Comparison of ENCODE assay signal across 1 cellular context in the genomic region with DNA sequence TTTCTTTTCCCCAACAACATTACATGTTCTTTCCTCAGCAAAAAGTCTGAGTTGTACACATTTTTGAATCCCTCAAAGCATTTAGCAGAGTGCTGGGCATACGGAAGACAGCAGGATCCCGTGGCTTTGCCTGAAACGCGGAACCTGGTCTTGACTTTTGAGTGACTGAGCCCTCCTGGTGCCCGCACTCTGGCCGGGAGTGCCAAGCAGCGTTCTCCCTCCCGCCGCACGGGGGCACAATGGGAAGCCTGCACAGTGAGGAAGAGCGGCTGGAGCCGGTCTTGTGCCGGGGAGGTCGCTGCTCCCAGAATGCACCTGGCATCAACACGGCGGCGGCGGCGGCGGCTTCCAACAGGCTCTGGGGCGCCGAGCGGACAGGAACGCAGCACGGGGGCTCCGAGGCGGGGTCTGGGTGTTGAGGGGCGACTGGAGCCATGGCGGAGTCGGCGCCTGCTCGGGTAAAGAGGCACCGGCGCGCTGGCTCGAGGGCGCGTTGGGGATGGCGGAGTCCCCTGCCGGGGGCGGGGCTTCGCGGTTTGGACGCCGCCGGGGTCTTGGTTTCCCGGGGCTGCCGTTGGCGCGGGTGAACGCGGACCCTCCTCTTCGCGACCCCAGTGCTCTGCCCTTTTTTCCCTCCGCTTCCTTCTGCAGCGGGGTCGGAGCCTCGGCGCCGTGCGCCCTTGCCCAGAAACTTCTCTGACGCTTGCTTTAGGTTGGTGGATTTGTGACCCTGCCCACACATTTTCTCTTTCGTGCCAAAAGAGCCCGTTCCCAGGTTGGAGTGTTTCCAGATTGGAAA.
TF ChIP-seq lines count a peak whose summit lies in the region.

TSS of gene ZNF212 (plus strand) at position 307 of the 799 bp plus-strand sequence. CDS start at position 435, 128 bp downstream.

TF ChIP-seq in K562, 482 proteins besides CTCF, POLR2A, EP300 and RAD21 (continued from another document and continues in another):
- TF ChIP-seq, protein P1, sequence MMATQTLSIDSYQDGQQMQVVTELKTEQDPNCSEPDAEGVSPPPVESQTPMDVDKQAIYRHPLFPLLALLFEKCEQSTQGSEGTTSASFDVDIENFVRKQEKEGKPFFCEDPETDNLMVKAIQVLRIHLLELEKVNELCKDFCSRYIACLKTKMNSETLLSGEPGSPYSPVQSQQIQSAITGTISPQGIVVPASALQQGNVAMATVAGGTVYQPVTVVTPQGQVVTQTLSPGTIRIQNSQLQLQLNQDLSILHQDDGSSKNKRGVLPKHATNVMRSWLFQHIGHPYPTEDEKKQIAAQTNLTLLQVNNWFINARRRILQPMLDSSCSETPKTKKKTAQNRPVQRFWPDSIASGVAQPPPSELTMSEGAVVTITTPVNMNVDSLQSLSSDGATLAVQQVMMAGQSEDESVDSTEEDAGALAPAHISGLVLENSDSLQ (IDR thresholded peaks at IDR 0.05) = peak; percentile 86
- TF ChIP-seq RFX5 (IDR thresholded peaks at IDR 0.05; ENCODE audit: low read depth, low read length) (no peak), PTTG1 (tag; IDR thresholded peaks at IDR 0.05; ENCODE audit: low read depth) (no peak), MEF2D (tag; conservative IDR thresholded peaks at IDR 0.05; ENCODE audit: low read depth) (no peak), ZNF551 (CRISPR knock-in tag; IDR thresholded peaks at IDR 0.05) (no peak), FOXM1 (IDR thresholded peaks at IDR 0.05; ENCODE audit: low read depth) (peak; percentile 45; the same call in 1 of the 2 replicates), FOXM1 (CRISPR knock-in tag; IDR thresholded peaks at IDR 0.05; ENCODE audit: low read depth) (peak; percentile 90), HMGN3 (IDR thresholded peaks at IDR 0.05; ENCODE audit: borderline replicate concordance, extremely low read depth, insufficient read length, low read depth, low read length) (peak; percentile 86), GTF2A2 (tag; IDR thresholded peaks at IDR 0.05) (no peak), UBTF (IDR thresholded peaks at IDR 0.05; ENCODE audit: borderline replicate concordance in 1 of 2, low read depth in 2 of 2, low read length in 2 of 2) (peak in 1 of 2 experiments; percentile 63; a peak in 1 of 4 replicates), SIRT6 (IDR thresholded peaks at IDR 0.05; ENCODE audit: low read depth, low read length) (no peak), ZKSCAN3 (CRISPR knock-in tag; IDR thresholded peaks at IDR 0.05) (no peak), THAP7 (CRISPR knock-in tag; IDR thresholded peaks at IDR 0.05) (no peak), NR1H2 (CRISPR knock-in tag; IDR thresholded peaks at IDR 0.05) (no peak; the same call in 1 of the 2 replicates), NFXL1 (CRISPR knock-in tag; IDR thresholded peaks at IDR 0.05) (no peak), COPS2 (conservative IDR thresholded peaks at IDR 0.05) (no peak), NFRKB (IDR thresholded peaks at IDR 0.05; ENCODE audit: low read depth) (0 out of 2 replicates have a peak, but pooled peaks have one; percentile 57), FOXK1 (CRISPR knock-in tag; IDR thresholded peaks at IDR 0.05; ENCODE audit: borderline replicate concordance) (peak; percentile 93; the same call in 1 of the 2 replicates), ZBTB7A (IDR thresholded peaks at IDR 0.05; ENCODE audit: borderline replicate concordance, control insufficient read depth, low read depth, low read length) (peak; percentile 83; the same call in 1 of the 2 replicates), SRSF7 (optimal IDR thresholded peaks at IDR 0.05; ENCODE audit: low read depth, low read length) (no peak), ZNF507 (tag; conservative IDR thresholded peaks at IDR 0.05) (no peak), TBL1XR1 (IDR thresholded peaks at IDR 0.05; ENCODE audit: low read length in 2 of 2) (no peak), ZNF324 (CRISPR knock-in tag; IDR thresholded peaks at IDR 0.05) (no peak), ZNF668 (CRISPR knock-in tag; IDR thresholded peaks at IDR 0.05) (no peak), ARID2 (IDR thresholded peaks at IDR 0.05) (no peak), POLR2G (IDR thresholded peaks at IDR 0.05; ENCODE audit: low read depth, low read length) (peak; percentile 91), KDM4B (IDR thresholded peaks at IDR 0.05; ENCODE audit: borderline replicate concordance in 2 of 2, low read depth in 1 of 2) (peak in 1 of 2 experiments; percentile 66; a peak in 1 of 4 replicates), ZNF431 (CRISPR knock-in tag; IDR thresholded peaks at IDR 0.05) (no peak), KLF10 (CRISPR knock-in tag; IDR thresholded peaks at IDR 0.05) (no peak), LCOR (CRISPR knock-in tag; IDR thresholded peaks at IDR 0.05) (peak; percentile 92), ERF (CRISPR knock-in tag; IDR thresholded peaks at IDR 0.05) (peak; percentile 76; the same call in 1 of the 2 replicates), ZNF77 (CRISPR knock-in tag; IDR thresholded peaks at IDR 0.05) (no peak), ZNF79 (CRISPR knock-in tag; IDR thresholded peaks at IDR 0.05; ENCODE audit: low read depth) (no peak), MCM7 (IDR thresholded peaks at IDR 0.05) (no peak), POLR3A (IDR thresholded peaks at IDR 0.05; ENCODE audit: borderline replicate concordance, extremely low read depth, insufficient read depth, insufficient read length) (no peak), MIER1 (IDR thresholded peaks at IDR 0.05; ENCODE audit: low read depth) (no peak), DDX20 (tag; IDR thresholded peaks at IDR 0.05; ENCODE audit: low read depth) (no peak), SMARCA5 (IDR thresholded peaks at IDR 0.05) (peak; percentile 36; the same call in 1 of the 2 replicates), CHD1 (IDR thresholded peaks at IDR 0.05; ENCODE audit: low read length) (peak; percentile 74), PCBP2 (IDR thresholded peaks at IDR 0.05; ENCODE audit: low read depth, low read length, poor library complexity, severe bottlenecking) (no peak), BRD9 (IDR thresholded peaks at IDR 0.05; ENCODE audit: low read depth, partially characterized antibody) (no peak), ZBTB2 (IDR thresholded peaks at IDR 0.05) (peak; percentile 77; the same call in 1 of the 2 replicates), TAL1 (IDR thresholded peaks at IDR 0.05) (no peak), CCAR2 (IDR thresholded peaks at IDR 0.05; ENCODE audit: low read depth, low read length) (no peak), NCOA1 (IDR thresholded peaks at IDR 0.05; ENCODE audit: low read depth) (no peak), ESRRA (IDR thresholded peaks at IDR 0.05; ENCODE audit: borderline replicate concordance, low read depth) (peak; percentile 74), ZNF561 (CRISPR knock-in tag; conservative IDR thresholded peaks at IDR 0.05) (no peak), FUS (optimal IDR thresholded peaks at IDR 0.05; ENCODE audit: low read depth, low read length) (peak; percentile 24), ELF4 (CRISPR knock-in tag; IDR thresholded peaks at IDR 0.05) (no peak), TRIM24 (IDR thresholded peaks at IDR 0.05) (peak in 1 of 2 experiments; percentile 55; a peak in 2 of 4 replicates), FOXJ2 (tag; IDR thresholded peaks at IDR 0.05) (peak; percentile 83), JUN (IDR thresholded peaks at IDR 0.05; ENCODE audit: borderline replicate concordance, low read depth, low read length) (peak; percentile 69; the same call in 1 of the 2 replicates), JUN (CRISPR knock-in tag; IDR thresholded peaks at IDR 0.05; ENCODE audit: borderline replicate concordance) (no peak), ZNF778 (CRISPR knock-in tag; IDR thresholded peaks at IDR 0.05) (no peak), CBX1 (IDR thresholded peaks at IDR 0.05; ENCODE audit: low read depth) (peak; percentile 79), ZNF274 (IDR thresholded peaks at IDR 0.05; ENCODE audit: borderline replicate concordance, low read depth, low read length) (no peak), HNRNPH1 (optimal IDR thresholded peaks at IDR 0.05; ENCODE audit: low read depth, low read length) (no peak), HMG20B (CRISPR knock-in tag; IDR thresholded peaks at IDR 0.05) (no peak), ESRRB (CRISPR knock-in tag; IDR thresholded peaks at IDR 0.05; ENCODE audit: borderline replicate concordance) (no peak), LARP7 (IDR thresholded peaks at IDR 0.05) (no peak), PHF21A (IDR thresholded peaks at IDR 0.05; ENCODE audit: borderline replicate concordance, low read depth) (no peak), E2F6 (IDR thresholded peaks at IDR 0.05; ENCODE audit: borderline replicate concordance in 1 of 2, extremely low read depth in 1 of 2, insufficient read depth in 1 of 2, insufficient read length in 1 of 2, low read depth in 1 of 2, low read length in 1 of 2, poor library complexity in 1 of 2, severe bottlenecking in 1 of 2) (peak; percentile 36 to 78), RBFOX2 (IDR thresholded peaks at IDR 0.05; ENCODE audit: low read depth, low read length) (peak; percentile 87)
- TF ChIP-seq, protein P2, sequence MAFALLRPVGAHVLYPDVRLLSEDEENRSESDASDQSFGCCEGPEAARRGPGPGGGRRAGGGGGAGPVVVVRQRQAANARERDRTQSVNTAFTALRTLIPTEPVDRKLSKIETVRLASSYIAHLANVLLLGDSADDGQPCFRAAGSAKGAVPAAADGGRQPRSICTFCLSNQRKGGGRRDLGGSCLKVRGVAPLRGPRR (CRISPR knock-in tag; IDR thresholded peaks at IDR 0.05) = no peak
- TF ChIP-seq, protein P3, sequence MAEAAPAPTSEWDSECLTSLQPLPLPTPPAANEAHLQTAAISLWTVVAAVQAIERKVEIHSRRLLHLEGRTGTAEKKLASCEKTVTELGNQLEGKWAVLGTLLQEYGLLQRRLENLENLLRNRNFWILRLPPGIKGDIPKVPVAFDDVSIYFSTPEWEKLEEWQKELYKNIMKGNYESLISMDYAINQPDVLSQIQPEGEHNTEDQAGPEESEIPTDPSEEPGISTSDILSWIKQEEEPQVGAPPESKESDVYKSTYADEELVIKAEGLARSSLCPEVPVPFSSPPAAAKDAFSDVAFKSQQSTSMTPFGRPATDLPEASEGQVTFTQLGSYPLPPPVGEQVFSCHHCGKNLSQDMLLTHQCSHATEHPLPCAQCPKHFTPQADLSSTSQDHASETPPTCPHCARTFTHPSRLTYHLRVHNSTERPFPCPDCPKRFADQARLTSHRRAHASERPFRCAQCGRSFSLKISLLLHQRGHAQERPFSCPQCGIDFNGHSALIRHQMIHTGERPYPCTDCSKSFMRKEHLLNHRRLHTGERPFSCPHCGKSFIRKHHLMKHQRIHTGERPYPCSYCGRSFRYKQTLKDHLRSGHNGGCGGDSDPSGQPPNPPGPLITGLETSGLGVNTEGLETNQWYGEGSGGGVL (CRISPR knock-in tag; IDR thresholded peaks at IDR 0.05) = no peak
- TF ChIP-seq, protein P4, sequence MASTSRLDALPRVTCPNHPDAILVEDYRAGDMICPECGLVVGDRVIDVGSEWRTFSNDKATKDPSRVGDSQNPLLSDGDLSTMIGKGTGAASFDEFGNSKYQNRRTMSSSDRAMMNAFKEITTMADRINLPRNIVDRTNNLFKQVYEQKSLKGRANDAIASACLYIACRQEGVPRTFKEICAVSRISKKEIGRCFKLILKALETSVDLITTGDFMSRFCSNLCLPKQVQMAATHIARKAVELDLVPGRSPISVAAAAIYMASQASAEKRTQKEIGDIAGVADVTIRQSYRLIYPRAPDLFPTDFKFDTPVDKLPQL (IDR thresholded peaks at IDR 0.05; ENCODE audit: extremely low read depth, insufficient read length) = no peak
